Comparison of ENCODE assay signal across 14 cellular contexts in the genomic region with DNA sequence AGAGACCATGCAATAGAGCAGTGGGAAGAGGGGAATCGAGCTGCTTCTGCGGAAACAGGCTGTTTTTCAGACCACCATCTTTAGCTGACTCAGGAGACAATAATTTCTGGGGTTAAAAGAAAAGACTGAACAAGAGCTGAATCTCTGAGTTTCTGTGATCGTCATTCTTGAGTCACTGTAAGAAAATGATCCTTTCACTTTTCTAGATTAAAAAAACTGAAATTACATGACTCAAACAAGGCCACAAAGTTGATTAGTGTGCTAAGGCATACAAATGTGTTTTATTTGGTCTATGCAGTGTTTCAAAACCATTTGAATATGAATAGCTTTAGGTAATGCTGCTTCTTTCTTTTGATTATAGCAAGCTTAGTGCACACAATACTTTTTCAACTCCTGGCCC.
DNase-seq lines count a peak whose midpoint lies in the region; ATAC-seq, FAIRE-seq and TF ChIP-seq lines count a peak whose summit lies in the region.
"Had no signal": no experiment of that assay in that cellular context is flagged by ENCODE, and none has a peak within 500 bp of the region (broad histone marks: within the 10 kb centered on the region; RNA-seq: fewer than 3 reads in every experiment).

No MANE protein-coding gene starts in this region.

- H3K27ac Mint-ChIP-seq in activated naive CD4-positive, alpha-beta T cell treated with anti-CD3 and anti-CD28 coated beads, Interleukin-2, amount 50 U/mL, for 72 hours, result peak overlapping the region in 1 of 2 donors; percentile 76
- H3K27ac Mint-ChIP-seq: activated naive CD4-positive, alpha-beta T cell treated with anti-CD3 and anti-CD28 coated beads, Interleukin-2, amount 10 ng/mL, durations not matched to agents 7 days and 5 days had no signal

- no peak for FAIRE-seq in urothelium cell line (lab: Jason Lieb, UNC)
- FAIRE-seq: G401.6 had no signal

- no peak for DNase-seq in activated naive CD4-positive, alpha-beta T cell treated with anti-CD3 and anti-CD28 coated beads, Interleukin-2, amount 50 U/mL, for 72 hours (ENCODE audit: low spot score in 2 of 2)
- DNase-seq in activated naive CD4-positive, alpha-beta T cell (lab: John Stamatoyannopoulos, UW), result no peak
- DNase-seq in T1000 (lab: John Stamatoyannopoulos, UW), result peak; percentile 7
- DNase-seq in fibroblast of the aortic adventitia (ENCODE audit: low read depth), result peak; percentile 68
- DNase-seq in urothelium cell line (ENCODE audit: low spot score), result peak; percentile 56
- DNase-seq in G401 (ENCODE audit: low spot score), result no peak
- no peak for DNase-seq in NCI-H345 (lab: John Stamatoyannopoulos, UW)
- DNase-seq: activated naive CD4-positive, alpha-beta T cell treated with anti-CD3 and anti-CD28 coated beads, Interleukin-2, amount 10 ng/mL, durations not matched to agents 7 days and 5 days; NCI-H1105 treated with DMSO at 0.1 percent for 48 hours; sigmoid colon had no signal

- H3K9me3 Mint-ChIP-seq in activated naive CD4-positive, alpha-beta T cell treated with anti-CD3 and anti-CD28 coated beads, Interleukin-2, amount 50 U/mL, for 72 hours, result peaks cover 6 to 17% of the 10 kb centered on the region in 2 donors

- in situ Hi-C loops in G401 (cut with HindIII; ENCODE audit: low sequenced_read_pairs), result no loop called here

- peak; percentile 87 for ATAC-seq in activated naive CD4-positive, alpha-beta T cell treated with anti-CD3 and anti-CD28 coated beads, Interleukin-2, amount 50 U/mL, for 72 hours
- no peak for ATAC-seq in GM18520 (IDR thresholded peaks at IDR 0.05; ENCODE audit: unreplicated experiment)

- no peak for TF ChIP-seq CTCF in fibroblast of the aortic adventitia (IDR thresholded peaks at IDR 0.05; ENCODE audit: insufficient read depth, low read length)

- H3K36me3 Mint-ChIP-seq in activated naive CD4-positive, alpha-beta T cell treated with anti-CD3 and anti-CD28 coated beads, Interleukin-2, amount 50 U/mL, for 72 hours, result peaks cover 9 to 15% of the 10 kb centered on the region in 2 donors

- no peak overlapping the region for H3K4me3 ChIP-seq in fibroblast of the aortic adventitia (ENCODE audit: low read depth, low read length)
- H3K4me3 ChIP-seq: BLaER1, sigmoid colon, tibial nerve had no signal

Comparison
In these comparisons a context has a peak if more than half of its experiments do, and no peak if none do; other contexts are left out.
1. DNase-seq: peak in T1000 (single experiment), fibroblast of the aortic adventitia (single experiment) and urothelium cell line (single experiment); none in activated naive CD4-positive, alpha-beta T cell treated with anti-CD3 and anti-CD28 coated beads, Interleukin-2, amount 50 U/mL, for 72 hours (0 of 2), activated naive CD4-positive, alpha-beta T cell (0 of 4), G401 (single experiment) and NCI-H345 (single experiment).